30 cellular contexts compared by ENCODE assay signal in the genomic region with DNA sequence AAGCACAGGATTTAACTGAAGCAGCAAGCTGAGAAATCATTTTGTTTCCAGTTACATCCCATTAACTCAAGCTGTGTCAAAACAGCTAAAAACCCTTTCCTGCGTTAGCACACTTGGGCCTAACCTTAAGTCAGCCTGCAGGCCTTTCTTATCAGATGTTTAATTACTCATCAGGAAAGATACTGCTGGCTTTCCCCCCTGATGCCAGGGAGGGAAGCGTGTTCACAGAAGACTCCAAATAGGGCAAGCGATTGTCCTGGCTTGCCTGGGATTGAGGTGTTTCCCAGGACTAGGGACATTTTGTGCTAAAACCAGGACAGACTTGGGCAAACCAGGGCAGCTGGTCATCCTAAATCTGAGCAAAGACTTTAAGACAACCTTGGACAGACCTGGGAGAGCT.
DNase-seq lines count a peak whose midpoint lies in the region; ATAC-seq, FAIRE-seq and TF ChIP-seq lines count a peak whose summit lies in the region.
"Had no signal": no experiment of that assay in that cellular context is flagged by ENCODE, and none has a peak within 500 bp of the region (broad histone marks: within the 10 kb centered on the region; RNA-seq: fewer than 3 reads in every experiment).

No MANE protein-coding gene starts in this region.

- H3K4me3 Mint-ChIP-seq in stimulated activated memory B cell treated with anti-CD40 and anti-IgM and Interleukin-4, amounts not matched to agents 10 μg/mL and 1 μg/mL and 100 μg/mL, for 72 hours: no peak overlapping the region
- H3K4me3 Mint-ChIP-seq: activated naive CD8-positive, alpha-beta T cell treated with anti-CD3 and anti-CD28 coated beads for 36 hours; CD4-positive, CD25-positive, alpha-beta regulatory T cell; effector memory CD8-positive, alpha-beta T cell; stimulated activated naive B cell treated with anti-CD40 and anti-IgM and Interleukin-4, amounts not matched to agents 10 μg/mL and 1 μg/mL and 100 μg/mL, for 72 hours had no signal

- no peaks in the 10 kb centered on the region for H3K4me1 Mint-ChIP-seq in stimulated activated memory B cell treated with anti-CD40 and anti-IgM and Interleukin-4, amounts not matched to agents 10 μg/mL and 1 μg/mL and 100 μg/mL, for 72 hours
- H3K4me1 Mint-ChIP-seq: activated naive CD8-positive, alpha-beta T cell treated with anti-CD3 and anti-CD28 coated beads for 36 hours; CD4-positive, CD25-positive, alpha-beta regulatory T cell had no signal

- CTCF ChIA-PET in endothelial cell of umbilical vein (lab: Charles Lee): interaction anchor here (0.9 to 1.1 kb wide), 3 partner anchors 8 to 19 kb away, joined by 3 to 7 read pairs (median 3); no protein-coding TSS in a partner anchor

- no peaks in the 10 kb centered on the region for H3K9me3 Mint-ChIP-seq in activated naive CD4-positive, alpha-beta T cell treated with anti-CD3 and anti-CD28 coated beads, Interleukin-2, amount 50 U/mL, for 72 hours
- H3K9me3 Mint-ChIP-seq in stimulated activated memory B cell treated with anti-CD40 and anti-IgM and Interleukin-4, amounts not matched to agents 10 μg/mL and 1 μg/mL and 100 μg/mL, for 72 hours: no peaks in the 10 kb centered on the region
- H3K9me3 Mint-ChIP-seq: activated naive CD8-positive, alpha-beta T cell treated with anti-CD3 and anti-CD28 coated beads for 36 hours; CD4-positive, CD25-positive, alpha-beta regulatory T cell; effector memory CD8-positive, alpha-beta T cell; stimulated activated naive B cell treated with anti-CD40 and anti-IgM and Interleukin-4, amounts not matched to agents 10 μg/mL and 1 μg/mL and 100 μg/mL, for 72 hours had no signal

- no peak for ATAC-seq in RWPE2 (ENCODE audit: low read depth)
- ATAC-seq in activated naive CD4-positive, alpha-beta T cell treated with anti-CD3 and anti-CD28 coated beads, Interleukin-2, amount 50 U/mL, for 72 hours: no peak
- ATAC-seq in heart right ventricle: no peak
- ATAC-seq in stimulated activated memory B cell treated with anti-CD40 and anti-IgM and Interleukin-4, amounts not matched to agents 10 μg/mL and 1 μg/mL and 100 μg/mL, for 72 hours: no peak
- ATAC-seq: effector memory CD8-positive, alpha-beta T cell; esophagus mucosa; gastroesophageal sphincter; pancreas; stimulated activated naive B cell treated with anti-CD40 and anti-IgM and Interleukin-4, amounts not matched to agents 10 μg/mL and 1 μg/mL and 100 μg/mL, for 72 hours had no signal

- TF ChIP-seq POLR2A in endothelial cell of umbilical vein (IDR thresholded peaks at IDR 0.05; ENCODE audit: low read depth, low read length): no peak

- TF ChIP-seq CTCF in RWPE2 (IDR thresholded peaks at IDR 0.05; ENCODE audit: poor library complexity, severe bottlenecking) (no peak), endothelial cell of umbilical vein (IDR thresholded peaks at IDR 0.05; ENCODE audit: extremely low read depth in 1 of 2, insufficient read depth in 1 of 2, low read depth in 1 of 2, low read length in 2 of 2) (no peak), heart right ventricle (IDR thresholded peaks at IDR 0.05) (no peak)

- H3K4me1 ChIP-seq in RWPE2 (ENCODE audit: insufficient read depth, poor library complexity, severe bottlenecking) (peaks cover 13% of the 10 kb centered on the region), endothelial cell of umbilical vein (ENCODE audit: control insufficient read depth, extremely low read depth, insufficient read depth, low read length) (no peaks in the 10 kb centered on the region), mesodermal cell (ENCODE audit: control insufficient read depth, insufficient read depth, low read length, poor library complexity, severe bottlenecking) (peaks cover 19% of the 10 kb centered on the region), heart right ventricle (peaks cover 0 to 8% (median 0%) of the 10 kb centered on the region in 9 donors)
- H3K4me1 ChIP-seq: ascending aorta, gastroesophageal sphincter, pancreas had no signal

- dilution Hi-C loops in endothelial cell of umbilical vein (cut with MboI; ENCODE audit: extremely low pct_ligation_motif_present, low sequenced_read_pairs): no loop called here

- H3K9me3 ChIP-seq in RWPE2 (ENCODE audit: severe bottlenecking): no peaks in the 10 kb centered on the region
- no peaks in the 10 kb centered on the region for H3K9me3 ChIP-seq in endothelial cell of umbilical vein (replicated peaks; ENCODE audit: control insufficient read depth, insufficient read depth, low read length)
- H3K9me3 ChIP-seq in mesodermal cell (ENCODE audit: control insufficient read depth, low read length): no peaks in the 10 kb centered on the region
- no peaks in the 10 kb centered on the region for H3K9me3 ChIP-seq in heart right ventricle
- H3K9me3 ChIP-seq: ascending aorta, gastroesophageal sphincter, pancreas had no signal

- peak; percentile 60 for DNase-seq in A172 (ENCODE audit: low spot score)
- DNase-seq in RWPE2 (ENCODE audit: low spot score): no peak
- no peak for DNase-seq in endothelial cell of umbilical vein (ENCODE audit: low read depth, low spot score)
- DNase-seq in activated naive CD4-positive, alpha-beta T cell treated with anti-CD3 and anti-CD28 coated beads, Interleukin-2, amount 50 U/mL, for 72 hours (ENCODE audit: low spot score in 2 of 2): no peak
- no peak for DNase-seq in SW480 (ENCODE audit: low spot score)
- DNase-seq in heart right ventricle: no peak
- DNase-seq: activated CD4-positive, alpha-beta T cell treated with anti-CD3 and anti-CD28 coated beads for 4 hours; activated naive CD8-positive, alpha-beta T cell treated with anti-CD3 and anti-CD28 coated beads for 36 hours; AML-193; CD4-positive, CD25-positive, alpha-beta regulatory T cell; cortex of kidney; effector memory CD8-positive, alpha-beta T cell; GOT3; hippocampal formation; mammary epithelial cell; NCI-H1105; NCI-H1930; NCI-H526 treated with DMSO at 0.1 percent for 48 hours; pancreas; PC-9; SHP77; stimulated activated naive B cell treated with anti-CD40 and anti-IgM and Interleukin-4, amounts not matched to agents 10 μg/mL and 1 μg/mL and 100 μg/mL, for 72 hours; substantia nigra; SW 1271; T-helper 9 cell had no signal

- peaks cover 76% of the 10 kb centered on the region for H3K36me3 ChIP-seq in RWPE2 (ENCODE audit: low read depth)
- H3K36me3 ChIP-seq in endothelial cell of umbilical vein (ENCODE audit: control insufficient read depth in 2 of 2, extremely low read depth in 1 of 2, insufficient read depth in 2 of 2, low read length in 2 of 2): no peaks in the 10 kb centered on the region
- H3K36me3 ChIP-seq in mesodermal cell (ENCODE audit: control insufficient read depth, insufficient read depth, low read length): peaks cover 74% of the 10 kb centered on the region
- peaks cover 0 to 80% (median 24%) of the 10 kb centered on the region in 9 donors for H3K36me3 ChIP-seq in heart right ventricle

- H3K4me2 ChIP-seq in endothelial cell of umbilical vein (ENCODE audit: insufficient read depth, low read length): no peak overlapping the region
- H3K4me2 ChIP-seq: PC-9 had no signal

- H3K27me3 ChIP-seq in RWPE2 (ENCODE audit: insufficient read depth, poor library complexity, severe bottlenecking): no peaks in the 10 kb centered on the region
- H3K27me3 ChIP-seq in endothelial cell of umbilical vein (ENCODE audit: control insufficient read depth in 2 of 2, insufficient read depth in 2 of 2, low read length in 2 of 2): no peaks in the 10 kb centered on the region
- no peaks in the 10 kb centered on the region for H3K27me3 ChIP-seq in heart right ventricle
- H3K27me3 ChIP-seq: ascending aorta, gastroesophageal sphincter, pancreas had no signal

- H3K27ac ChIP-seq in RWPE2 (ENCODE audit: poor library complexity, severe bottlenecking): peak overlapping the region; percentile 4
- H3K27ac ChIP-seq in endothelial cell of umbilical vein (ENCODE audit: insufficient read depth, low read depth, low read length): no peak overlapping the region
- peak overlapping the region; percentile 76 for H3K27ac ChIP-seq in mesodermal cell (ENCODE audit: low read depth, low read length, severe bottlenecking)
- H3K27ac ChIP-seq in heart right ventricle: no peak overlapping the region
- H3K27ac ChIP-seq: ascending aorta, gastroesophageal sphincter, pancreas, PC-9 had no signal

- BruUV-seq in endothelial cell of umbilical vein (replicated peaks; lab: Mats Ljungman, UMichigan): no TSS peak

- no peak overlapping the region for H3K9ac ChIP-seq in endothelial cell of umbilical vein (replicated peaks; ENCODE audit: extremely low read depth, insufficient read depth, low read length)

- H3K27ac Mint-ChIP-seq in activated naive CD4-positive, alpha-beta T cell treated with anti-CD3 and anti-CD28 coated beads, Interleukin-2, amount 50 U/mL, for 72 hours: no peak overlapping the region
- no peak overlapping the region for H3K27ac Mint-ChIP-seq in stimulated activated memory B cell treated with anti-CD40 and anti-IgM and Interleukin-4, amounts not matched to agents 10 μg/mL and 1 μg/mL and 100 μg/mL, for 72 hours
- H3K27ac Mint-ChIP-seq: activated naive CD8-positive, alpha-beta T cell treated with anti-CD3 and anti-CD28 coated beads for 36 hours; effector memory CD8-positive, alpha-beta T cell; stimulated activated naive B cell treated with anti-CD40 and anti-IgM and Interleukin-4, amounts not matched to agents 10 μg/mL and 1 μg/mL and 100 μg/mL, for 72 hours had no signal

- no peaks in the 10 kb centered on the region for H3K36me3 Mint-ChIP-seq in activated naive CD4-positive, alpha-beta T cell treated with anti-CD3 and anti-CD28 coated beads, Interleukin-2, amount 50 U/mL, for 72 hours
- peaks cover 15% of the 10 kb centered on the region for H3K36me3 Mint-ChIP-seq in stimulated activated memory B cell treated with anti-CD40 and anti-IgM and Interleukin-4, amounts not matched to agents 10 μg/mL and 1 μg/mL and 100 μg/mL, for 72 hours

- H3K27me3 Mint-ChIP-seq in stimulated activated memory B cell treated with anti-CD40 and anti-IgM and Interleukin-4, amounts not matched to agents 10 μg/mL and 1 μg/mL and 100 μg/mL, for 72 hours: peaks cover 22% of the 10 kb centered on the region
- H3K27me3 Mint-ChIP-seq: activated naive CD8-positive, alpha-beta T cell treated with anti-CD3 and anti-CD28 coated beads for 36 hours; CD4-positive, CD25-positive, alpha-beta regulatory T cell; effector memory CD8-positive, alpha-beta T cell; stimulated activated naive B cell treated with anti-CD40 and anti-IgM and Interleukin-4, amounts not matched to agents 10 μg/mL and 1 μg/mL and 100 μg/mL, for 72 hours had no signal

- no peak overlapping the region for H3K4me3 ChIP-seq in RWPE2 (ENCODE audit: severe bottlenecking)
- no peak overlapping the region for H3K4me3 ChIP-seq in endothelial cell of umbilical vein (replicated peaks in 1 of 3; ENCODE audit: insufficient read depth in 1 of 3, low read depth in 1 of 3, low read length in 3 of 3)
- H3K4me3 ChIP-seq in mesodermal cell (ENCODE audit: extremely low read depth, insufficient read depth, low read length, poor library complexity, severe bottlenecking): no peak overlapping the region
- H3K4me3 ChIP-seq in heart right ventricle: no peak overlapping the region
- H3K4me3 ChIP-seq: ascending aorta, gastroesophageal sphincter, pancreas, PC-9 had no signal

- H3K79me2 ChIP-seq in endothelial cell of umbilical vein (ENCODE audit: control insufficient read depth, insufficient read depth, low read length): no peaks in the 10 kb centered on the region

- POLR2A ChIA-PET in endothelial cell of umbilical vein (lab: Charles Lee): no interaction called here

- intact Hi-C loops in endothelial cell of umbilical vein (cut with micrococcal nuclease) (no loop called here), heart right ventricle (cut with DNase I) (no loop called here)

- H2AFZ ChIP-seq in endothelial cell of umbilical vein (ENCODE audit: low read depth, low read length): no peak overlapping the region
- H2AFZ ChIP-seq: PC-9 had no signal

- H3K9me1 ChIP-seq in endothelial cell of umbilical vein (replicated peaks; ENCODE audit: control insufficient read depth, extremely low read depth, insufficient read depth, low read length): no peaks in the 10 kb centered on the region

- FAIRE-seq in endothelial cell of umbilical vein (lab: Jason Lieb, UNC): peak; percentile 68
- FAIRE-seq: pancreas had no signal

- H4K20me1 ChIP-seq in endothelial cell of umbilical vein (replicated peaks; ENCODE audit: control insufficient read depth, extremely low read depth, insufficient read depth, low read length): no peaks in the 10 kb centered on the region

- WGBS in mesodermal cell (ENCODE audit: insufficient coverage in 2 of 2), 2 experiments: 67 to 72% methylated on average over 3 of the region's 3 CpGs
- WGBS in heart right ventricle, 2 donors: 81 to 97% methylated on average over 3 of the region's 3 CpGs

Comparison
In these comparisons a context has a peak if more than half of its experiments do, and no peak if none do; other contexts are left out.
1. H3K27ac ChIP-seq: peak in RWPE2 (single experiment) and mesodermal cell (single experiment); none in endothelial cell of umbilical vein (single experiment) and heart right ventricle (0 of 10).